8 cellular contexts compared by ENCODE assay signal in genomic region chr2:62505649-62506420, GRCh38. TPM values are rescaled to one million over a fixed set of nuclear protein-coding genes. Genes with fewer than 3 reads are reported as not detected.
DNase-seq lines count a peak whose midpoint lies in the region; ATAC-seq, FAIRE-seq and TF ChIP-seq lines count a peak whose summit lies in the region.

Gene TMEM17 (minus strand): TSS chr2:62506195. CDS start chr2:62506129, 66 bp downstream.

- H3K4me1 ChIP-seq in ACC112 (ENCODE audit: control insufficient read depth, insufficient read depth, low read length, unreplicated experiment) (peaks cover 5% of the 10 kb centered on the region), small intestine (ENCODE audit: control insufficient read depth in 2 of 2, insufficient read depth in 1 of 2, low read depth in 1 of 2, low read length in 1 of 2) (no peaks in the 10 kb centered on the region)

- no peaks in the 10 kb centered on the region for H3K27me3 ChIP-seq in ACC112 (ENCODE audit: insufficient read depth, low read length)
- no peaks in the 10 kb centered on the region for H3K27me3 ChIP-seq in SU-DHL-6 (ENCODE audit: low read length)
- no peaks in the 10 kb centered on the region for H3K27me3 ChIP-seq in small intestine (ENCODE audit: control insufficient read depth in 2 of 2, insufficient read depth in 2 of 2, low read length in 2 of 2)

- H3K27ac ChIP-seq in ACC112 (ENCODE audit: low read depth, low read length) (peak within 1 kb of the TSS; percentile 83), SU-DHL-6 (ENCODE audit: low read depth, low read length) (no peak within 1 kb of the TSS), small intestine (ENCODE audit: low read depth in 1 of 2, low read length in 1 of 2) (peak within 1 kb of the TSS; percentile 52 to 87)

- no peak for TF ChIP-seq CTCF in SU-DHL-6 (IDR thresholded peaks at IDR 0.05; ENCODE audit: insufficient read depth, low read length, poor library complexity, severe bottlenecking)
- no peak for TF ChIP-seq CTCF in chondrocyte (IDR thresholded peaks at IDR 0.05)

- no peaks in the 10 kb centered on the region for H3K9me2 ChIP-seq in SU-DHL-6 (replicated peaks; ENCODE audit: insufficient read depth, low read length)

- H2AFZ ChIP-seq in ACC112 (ENCODE audit: low read length, unreplicated experiment) (peak within 1 kb of the TSS; percentile 94), SU-DHL-6 (ENCODE audit: low read depth, low read length, severe bottlenecking) (peak within 1 kb of the TSS; percentile 36)

- peak within 1 kb of the TSS; percentile 89 for H3K27ac Mint-ChIP-seq in chondrocyte (ENCODE audit: unreplicated experiment)

- H3K9me3 ChIP-seq in SU-DHL-6 (ENCODE audit: insufficient read depth, low read length) (no peaks in the 10 kb centered on the region), small intestine (ENCODE audit: control insufficient read depth, low read depth) (no peaks in the 10 kb centered on the region)

- H3K27me3 Mint-ChIP-seq in chondrocyte (ENCODE audit: low read depth), result no peaks in the 10 kb centered on the region

- H3K36me3 ChIP-seq in ACC112 (ENCODE audit: insufficient read depth, low read length) (peaks cover 7% of the 10 kb centered on the region; the same call in 1 of the 2 replicates), SU-DHL-6 (ENCODE audit: low read length) (no peaks in the 10 kb centered on the region), small intestine (ENCODE audit: control insufficient read depth in 2 of 2, insufficient read depth in 2 of 2, low read length in 2 of 2) (no peaks in the 10 kb centered on the region)

- no peaks in the 10 kb centered on the region for H3K9me3 Mint-ChIP-seq in chondrocyte (ENCODE audit: low read depth)

- FAIRE-seq in small intestine (lab: Jason Lieb, UNC), result no peak

- DNase-seq in NCI-H1417 treated with DMSO at 0.1 percent for 48 hours (lab: John Stamatoyannopoulos, UW) (peak; percentile 86), chondrocyte (ENCODE audit: low spot score) (peak; percentile 96), islet precursor cell (peak; percentile 96), small intestine (peak; percentile 78)

- 0 to 1% (median 1%) methylated on average over 68 to 76 of the region's 76 CpGs for WGBS in small intestine, 3 donors

- H3K4me1 Mint-ChIP-seq in chondrocyte (ENCODE audit: low read depth), result peaks cover 17% of the 10 kb centered on the region

- peak within 1 kb of the TSS; percentile 49 for H3K4me2 ChIP-seq in SU-DHL-6 (ENCODE audit: low read depth, low read length, poor library complexity, severe bottlenecking)

- H3K4me3 Mint-ChIP-seq in chondrocyte (ENCODE audit: unreplicated experiment), result peak within 1 kb of the TSS; percentile 87

- no peaks in the 10 kb centered on the region for H3K79me2 ChIP-seq in ACC112 (ENCODE audit: control insufficient read depth, insufficient read depth, low read length, unreplicated experiment)
- H3K79me2 ChIP-seq in SU-DHL-6 (ENCODE audit: insufficient read depth, low read length), result no peaks in the 10 kb centered on the region

- no peaks in the 10 kb centered on the region for H4K20me1 ChIP-seq in SU-DHL-6 (ENCODE audit: low read depth, low read length)

- H3K9ac ChIP-seq in SU-DHL-6 (ENCODE audit: low read length), result peak within 1 kb of the TSS; percentile 37

- ATAC-seq in GM18498 (IDR thresholded peaks at IDR 0.05; ENCODE audit: unreplicated experiment), result peak; percentile 87
- ATAC-seq in HG02840 (IDR thresholded peaks at IDR 0.05; ENCODE audit: low FRiP score, unreplicated experiment), result peak; percentile 80

- H3K4me3 ChIP-seq in ACC112 (ENCODE audit: low read depth, low read length) (peak within 1 kb of the TSS; percentile 88), SU-DHL-6 (ENCODE audit: insufficient read depth, low read length, poor library complexity, severe bottlenecking) (peak within 1 kb of the TSS; percentile 47), small intestine (ENCODE audit: low read depth in 1 of 2, low read length in 2 of 2) (peak within 1 kb of the TSS; percentile 55 to 73)

- no peaks in the 10 kb centered on the region for H3K36me3 Mint-ChIP-seq in chondrocyte (ENCODE audit: low read depth)

- H3F3A ChIP-seq in SU-DHL-6 (ENCODE audit: insufficient read depth), result no peaks in the 10 kb centered on the region

RNA-seq across cellular contexts. Expression of gene TMEM17, which starts in this region (rescaled TPM):
- total RNA-seq in chondrocyte, result 2.6 to 3.8 TPM (median 3.8 TPM) in 3 replicates
- polyA plus RNA-seq in small intestine, result 1 to 10 TPM in 1 of 3 donors, not detected in 2; 1.2 TPM
